20 cellular contexts compared by ENCODE assay signal in genomic region chr5:126450895-126451294, GRCh38. TPM values are rescaled to one million over a fixed set of nuclear protein-coding genes. Genes with fewer than 3 reads are reported as not detected.
A peak's percentile ranks its signal among the peaks of the same experiment; 100 is the strongest.
DNase-seq lines count a peak whose midpoint lies in the region; ATAC-seq and TF ChIP-seq lines count a peak whose summit lies in the region.
"Had no signal": no experiment of that assay in that cellular context is flagged by ENCODE, and none has a peak within 500 bp of the region (broad histone marks: within the 10 kb centered on the region; RNA-seq: fewer than 3 reads in every experiment).

No MANE protein-coding gene starts in this region.

- POLR2A ChIA-PET in activated CD4-positive, alpha-beta T cell treated with anti-CD3 and anti-CD28 coated beads for 36 hours (lab: Charles Lee): no interaction called here

- CTCF ChIA-PET in activated CD4-positive, alpha-beta T cell treated with anti-CD3 and anti-CD28 coated beads for 36 hours (lab: Charles Lee): interaction anchor here (1.6 kb wide), 1 partner anchor 18 kb away, joined by 4 read pairs; no protein-coding TSS in a partner anchor

- H3K27ac ChIP-seq in SJSA1: 0 out of 2 replicates have a peak overlapping the region, but pooled peaks have one; percentile 0
- peak overlapping the region; percentile 39 for H3K27ac ChIP-seq in caudate nucleus (ENCODE audit: low read depth, low read length)
- H3K27ac ChIP-seq: coronary artery, pancreas had no signal

- H3K4me3 Mint-ChIP-seq in activated CD4-positive, alpha-beta T cell treated with anti-CD3 and anti-CD28 coated beads for 36 hours: peak overlapping the region; percentile 79
- peak overlapping the region; percentile 80 for H3K4me3 Mint-ChIP-seq in stimulated activated effector memory CD8-positive, alpha-beta T cell treated with anti-CD3 and anti-CD28 coated beads, Interleukin-12 subunit alpha, Interleukin-12 subunit beta, amount 100 ng/mL, for 72 hours
- H3K4me3 Mint-ChIP-seq in glutamatergic neuron (ENCODE audit: unreplicated experiment): no peak overlapping the region
- H3K4me3 Mint-ChIP-seq: CD14-positive monocyte had no signal

- peaks cover 43% of the 10 kb centered on the region for H3K36me3 ChIP-seq in SJSA1
- H3K36me3 ChIP-seq: pancreas had no signal

- ATAC-seq in activated CD4-positive, alpha-beta T cell treated with anti-CD3 and anti-CD28 coated beads for 36 hours: no peak
- no peak for ATAC-seq in stimulated activated effector memory CD8-positive, alpha-beta T cell treated with anti-CD3 and anti-CD28 coated beads, Interleukin-12 subunit alpha, Interleukin-12 subunit beta, amount 100 ng/mL, for 72 hours
- no peak for ATAC-seq in HG03439 (IDR thresholded peaks at IDR 0.05; ENCODE audit: unreplicated experiment)
- ATAC-seq: pancreas had no signal

- peaks cover 71% of the 10 kb centered on the region for H3K4me1 Mint-ChIP-seq in activated CD4-positive, alpha-beta T cell treated with anti-CD3 and anti-CD28 coated beads for 36 hours
- peaks cover 48% of the 10 kb centered on the region for H3K4me1 Mint-ChIP-seq in stimulated activated effector memory CD8-positive, alpha-beta T cell treated with anti-CD3 and anti-CD28 coated beads, Interleukin-12 subunit alpha, Interleukin-12 subunit beta, amount 100 ng/mL, for 72 hours
- H3K4me1 Mint-ChIP-seq in glutamatergic neuron (ENCODE audit: low read depth, unreplicated experiment): no peaks in the 10 kb centered on the region

- H3K27me3 ChIP-seq in SJSA1 (replicated peaks): no peaks in the 10 kb centered on the region
- H3K27me3 ChIP-seq: esophagus squamous epithelium, pancreas had no signal

- H3K4me1 ChIP-seq in SJSA1 (replicated peaks): peaks cover 68% of the 10 kb centered on the region
- H3K4me1 ChIP-seq: pancreas had no signal

- no peak for TF ChIP-seq CTCF in glutamatergic neuron (IDR thresholded peaks at IDR 0.05; ENCODE audit: partially characterized antibody, unreplicated experiment)

- intact Hi-C loops in activated CD4-positive, alpha-beta T cell treated with anti-CD3 and anti-CD28 coated beads for 36 hours (cut with DNase I, micrococcal nuclease): loop anchor here (1.0 to 5.0 kb wide), 4 partner anchors 22 to 79 kb away; partner anchors contain the start of gene GRAMD2B (in 1 of the 2)

- DNase-seq in activated CD4-positive, alpha-beta T cell treated with anti-CD3 and anti-CD28 coated beads for 36 hours: no peak
- no peak for DNase-seq in activated CD4-positive, alpha-beta T cell treated with anti-CD3 and anti-CD28 coated beads, Interleukin-2, amount 50 U/mL, for 4 hours
- DNase-seq in SJSA1 (ENCODE audit: low read depth in 1 of 2, low spot score in 2 of 2) (no peak), caudate nucleus (lab: John Stamatoyannopoulos, UW) (peak in 1 of 61 donors; percentile 6), glutamatergic neuron (no peak), NCI-H146 (lab: John Stamatoyannopoulos, UW) (no peak)
- DNase-seq in stimulated activated effector memory CD8-positive, alpha-beta T cell treated with anti-CD3 and anti-CD28 coated beads, Interleukin-12 subunit alpha, Interleukin-12 subunit beta, amount 100 ng/mL, for 72 hours (ENCODE audit: low spot score in 2 of 2): no peak
- DNase-seq: amygdala; esophagus squamous epithelium; HCEC 1CT; IMR-90; NCI-H1105 treated with DMSO at 0.1 percent for 48 hours; NK-92 treated with Interleukin-12 subunit alpha and Interleukin-12 subunit beta, amount 100 ng/mL, for 24 hours; pancreas; SIG-M5; stimulated activated naive CD4-positive, alpha-beta T cell treated with Interleukin-2 at 50 U/mL for 16 hours had no signal

- H3K27ac Mint-ChIP-seq in activated CD4-positive, alpha-beta T cell treated with anti-CD3 and anti-CD28 coated beads for 36 hours: peak overlapping the region; percentile 100
- peak overlapping the region; percentile 98 for H3K27ac Mint-ChIP-seq in stimulated activated effector memory CD8-positive, alpha-beta T cell treated with anti-CD3 and anti-CD28 coated beads, Interleukin-12 subunit alpha, Interleukin-12 subunit beta, amount 100 ng/mL, for 72 hours
- H3K27ac Mint-ChIP-seq in glutamatergic neuron (ENCODE audit: unreplicated experiment): no peak overlapping the region

- H3K9me3 Mint-ChIP-seq in activated CD4-positive, alpha-beta T cell treated with anti-CD3 and anti-CD28 coated beads for 36 hours (ENCODE audit: low read depth): no peaks in the 10 kb centered on the region
- no peaks in the 10 kb centered on the region for H3K9me3 Mint-ChIP-seq in stimulated activated effector memory CD8-positive, alpha-beta T cell treated with anti-CD3 and anti-CD28 coated beads, Interleukin-12 subunit alpha, Interleukin-12 subunit beta, amount 100 ng/mL, for 72 hours
- H3K9me3 Mint-ChIP-seq in glutamatergic neuron (ENCODE audit: unreplicated experiment): no peaks in the 10 kb centered on the region
- H3K9me3 Mint-ChIP-seq: CD14-positive monocyte had no signal

- no peaks in the 10 kb centered on the region for H3K27me3 Mint-ChIP-seq in activated CD4-positive, alpha-beta T cell treated with anti-CD3 and anti-CD28 coated beads for 36 hours
- no peaks in the 10 kb centered on the region for H3K27me3 Mint-ChIP-seq in glutamatergic neuron (ENCODE audit: unreplicated experiment)

- no peaks in the 10 kb centered on the region for H3K9me3 ChIP-seq in SJSA1 (replicated peaks)
- H3K9me3 ChIP-seq: esophagus squamous epithelium, pancreas had no signal

- peaks cover 23% of the 10 kb centered on the region for H3K36me3 Mint-ChIP-seq in activated CD4-positive, alpha-beta T cell treated with anti-CD3 and anti-CD28 coated beads for 36 hours (ENCODE audit: low read depth)
- peaks cover 10% of the 10 kb centered on the region for H3K36me3 Mint-ChIP-seq in stimulated activated effector memory CD8-positive, alpha-beta T cell treated with anti-CD3 and anti-CD28 coated beads, Interleukin-12 subunit alpha, Interleukin-12 subunit beta, amount 100 ng/mL, for 72 hours
- no peaks in the 10 kb centered on the region for H3K36me3 Mint-ChIP-seq in glutamatergic neuron (ENCODE audit: unreplicated experiment)
- H3K36me3 Mint-ChIP-seq: CD14-positive monocyte had no signal

- H3K4me3 ChIP-seq in SJSA1: no peak overlapping the region
- H3K4me3 ChIP-seq: coronary artery, pancreas, skin epidermis had no signal

RNA-seq across cellular contexts. Expression of gene GRAMD2B, which starts 27.7 kb away (rescaled TPM):
- 10 to 100 TPM in 1 of 2 experiments, 1 to 10 TPM in 1; 9.7 to 13.9 TPM for total RNA-seq in activated CD4-positive, alpha-beta T cell treated with anti-CD3 and anti-CD28 coated beads for 36 hours
- 25.5 and 33.6 TPM in 2 replicates for total RNA-seq in SJSA1 (2014; rRNA removed; shearing (Covaris generic))
- 0.69 TPM for total RNA-seq in glutamatergic neuron (ENCODE audit: unreplicated experiment)
